Comparison of ENCODE assay signal across 30 cellular contexts in genomic region chr1:56483104-56483503, GRCh38.
"Had no signal": no experiment of that assay in that cellular context is flagged by ENCODE, and none has a peak within 500 bp of the region (broad histone marks: within the 10 kb centered on the region; RNA-seq: fewer than 3 reads in every experiment).

No MANE protein-coding gene starts in this region.

- H3K27ac ChIP-seq: ascending aorta, body of pancreas, brain microvascular endothelial cell, breast epithelium, VCaP had no signal

- H3K27me3 ChIP-seq: ascending aorta, body of pancreas, brain microvascular endothelial cell, breast epithelium had no signal

- H3K4me3 ChIP-seq: ascending aorta, body of pancreas, breast epithelium had no signal

- H3K9me3 ChIP-seq: ascending aorta, body of pancreas, breast epithelium had no signal

- ATAC-seq: activated CD8-positive, alpha-beta T cell treated with anti-CD3 and anti-CD28 coated beads for 36 hours; activated naive CD8-positive, alpha-beta T cell treated with anti-CD3 and anti-CD28 coated beads, Interleukin-2, amount 50 U/mL, for 24 hours; body of pancreas had no signal

- DNase-seq: activated B cell treated with CpG ODN at 0.5 μM for 24 hours; activated CD4-positive, alpha-beta memory T cell treated with anti-CD3 and anti-CD28 coated beads for 36 hours; activated CD4-positive, alpha-beta T cell treated with anti-CD3 and anti-CD28 coated beads for 4 hours; activated CD4-positive, alpha-beta T cell treated with anti-CD3 and anti-CD28 coated beads, Interleukin-2, amount 10 ng/mL, durations not matched to agents 24 days and 14 days; activated CD4-positive, alpha-beta T cell treated with anti-CD3 and anti-CD28 coated beads, Interleukin-2, amount 50 U/mL, for 1 hour; activated CD4-positive, alpha-beta T cell treated with anti-CD3 and anti-CD28 coated beads, Interleukin-2, amount 50 U/mL, for 4 hours; activated CD4-positive, CD25-positive, alpha-beta regulatory T cell treated with anti-CD3 and anti-CD28 coated beads, Interleukin-2, amount 50 U/mL, for 72 hours; activated CD8-positive, alpha-beta memory T cell treated with anti-CD3 and anti-CD28 coated beads, Interleukin-2, amount 50 U/mL, for 4 hours; activated CD8-positive, alpha-beta T cell treated with anti-CD3 and anti-CD28 coated beads for 36 hours; activated effector memory CD4-positive, alpha-beta T cell treated with Interleukin-2 at 50 U/mL for 16 hours; activated gamma-delta T cell; activated naive CD4-positive, alpha-beta T cell treated with anti-CD3 and anti-CD28 coated beads, Interleukin-2, amount 10 ng/mL, durations not matched to agents 7 days and 5 days; activated naive CD4-positive, alpha-beta T cell treated with Interleukin-2 at 50 U/mL for 16 hours; activated naive CD8-positive, alpha-beta T cell treated with anti-CD3 and anti-CD28 coated beads, Interleukin-2, amount 10 ng/mL, durations not matched to agents 7 days and 5 days; activated naive CD8-positive, alpha-beta T cell treated with anti-CD3 and anti-CD28 coated beads, Interleukin-2, amount 50 U/mL, for 24 hours; activated T-cell treated with anti-CD3 and anti-CD28 coated beads for 4 hours; activated T-cell treated with anti-CD3 and anti-CD28 coated beads, Interleukin-2, amount 50 U/mL, for 1 hour; activated T-cell treated with anti-CD3 and anti-CD28 coated beads, Interleukin-2, amount 50 U/mL, for 48 hours; amygdala; anterior cingulate cortex; body of pancreas; brain microvascular endothelial cell; central memory CD4-positive, alpha-beta T cell; T-helper 1 cell; T-helper 2 cell; T-helper 9 cell had no signal

- H3K4me1 ChIP-seq: ascending aorta, body of pancreas, breast epithelium had no signal

- H3K36me3 ChIP-seq: ascending aorta, brain microvascular endothelial cell, breast epithelium had no signal

- FAIRE-seq: TTC549 had no signal
